ENCODE assay signal across 1 cellular context in genomic region chr17:31597646-31598387, GRCh38.
TF ChIP-seq lines count a peak whose summit lies in the region.

No MANE protein-coding gene starts in this region.

TF ChIP-seq in SK-N-SH, 30 proteins besides CTCF, POLR2A, EP300 and RAD21 (continued from another document):
- no peak for TF ChIP-seq USF2 (IDR thresholded peaks at IDR 0.05; ENCODE audit: borderline replicate concordance, low read depth, low read length)
